Comparison of ENCODE assay signal across 2 cellular contexts in the genomic region with DNA sequence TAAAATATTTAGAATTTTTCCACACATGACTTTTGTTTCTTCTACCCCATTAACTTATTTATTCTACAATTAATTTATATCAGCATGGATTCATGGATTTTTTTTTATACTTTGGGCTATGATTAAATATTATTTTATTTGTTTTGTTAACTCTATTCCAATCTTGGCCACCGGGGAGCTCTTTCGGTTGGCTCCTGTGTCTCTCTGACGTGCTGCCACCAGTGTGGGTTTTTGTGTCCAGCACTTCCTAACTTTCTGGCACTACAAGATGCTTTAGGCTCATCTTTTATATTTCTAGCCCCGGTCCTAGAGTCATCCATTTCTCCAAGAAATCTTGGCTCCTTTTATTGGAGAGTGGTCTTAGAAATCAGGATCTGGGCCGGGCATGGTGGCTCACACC.
TF ChIP-seq lines count a peak whose summit lies in the region.

No MANE protein-coding gene starts in this region.

TF ChIP-seq in SK-N-SH, 30 proteins besides CTCF, POLR2A, EP300 and RAD21 (continued from another document):
- TF ChIP-seq, protein P1, sequence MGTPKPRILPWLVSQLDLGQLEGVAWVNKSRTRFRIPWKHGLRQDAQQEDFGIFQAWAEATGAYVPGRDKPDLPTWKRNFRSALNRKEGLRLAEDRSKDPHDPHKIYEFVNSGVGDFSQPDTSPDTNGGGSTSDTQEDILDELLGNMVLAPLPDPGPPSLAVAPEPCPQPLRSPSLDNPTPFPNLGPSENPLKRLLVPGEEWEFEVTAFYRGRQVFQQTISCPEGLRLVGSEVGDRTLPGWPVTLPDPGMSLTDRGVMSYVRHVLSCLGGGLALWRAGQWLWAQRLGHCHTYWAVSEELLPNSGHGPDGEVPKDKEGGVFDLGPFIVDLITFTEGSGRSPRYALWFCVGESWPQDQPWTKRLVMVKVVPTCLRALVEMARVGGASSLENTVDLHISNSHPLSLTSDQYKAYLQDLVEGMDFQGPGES (IDR thresholded peaks at IDR 0.05; ENCODE audit: low read depth, low read length) = no peak
- TF ChIP-seq, protein P2, sequence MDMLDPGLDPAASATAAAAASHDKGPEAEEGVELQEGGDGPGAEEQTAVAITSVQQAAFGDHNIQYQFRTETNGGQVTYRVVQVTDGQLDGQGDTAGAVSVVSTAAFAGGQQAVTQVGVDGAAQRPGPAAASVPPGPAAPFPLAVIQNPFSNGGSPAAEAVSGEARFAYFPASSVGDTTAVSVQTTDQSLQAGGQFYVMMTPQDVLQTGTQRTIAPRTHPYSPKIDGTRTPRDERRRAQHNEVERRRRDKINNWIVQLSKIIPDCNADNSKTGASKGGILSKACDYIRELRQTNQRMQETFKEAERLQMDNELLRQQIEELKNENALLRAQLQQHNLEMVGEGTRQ (IDR thresholded peaks at IDR 0.05; ENCODE audit: borderline replicate concordance, low read depth, low read length) = no peak

TF ChIP-seq in SK-N-SH treated with all-trans-retinoic acid at 6 μM for 48 hours, 23 proteins besides CTCF, POLR2A, EP300 and RAD21 (continued from another document):
- TF ChIP-seq, protein P3, sequence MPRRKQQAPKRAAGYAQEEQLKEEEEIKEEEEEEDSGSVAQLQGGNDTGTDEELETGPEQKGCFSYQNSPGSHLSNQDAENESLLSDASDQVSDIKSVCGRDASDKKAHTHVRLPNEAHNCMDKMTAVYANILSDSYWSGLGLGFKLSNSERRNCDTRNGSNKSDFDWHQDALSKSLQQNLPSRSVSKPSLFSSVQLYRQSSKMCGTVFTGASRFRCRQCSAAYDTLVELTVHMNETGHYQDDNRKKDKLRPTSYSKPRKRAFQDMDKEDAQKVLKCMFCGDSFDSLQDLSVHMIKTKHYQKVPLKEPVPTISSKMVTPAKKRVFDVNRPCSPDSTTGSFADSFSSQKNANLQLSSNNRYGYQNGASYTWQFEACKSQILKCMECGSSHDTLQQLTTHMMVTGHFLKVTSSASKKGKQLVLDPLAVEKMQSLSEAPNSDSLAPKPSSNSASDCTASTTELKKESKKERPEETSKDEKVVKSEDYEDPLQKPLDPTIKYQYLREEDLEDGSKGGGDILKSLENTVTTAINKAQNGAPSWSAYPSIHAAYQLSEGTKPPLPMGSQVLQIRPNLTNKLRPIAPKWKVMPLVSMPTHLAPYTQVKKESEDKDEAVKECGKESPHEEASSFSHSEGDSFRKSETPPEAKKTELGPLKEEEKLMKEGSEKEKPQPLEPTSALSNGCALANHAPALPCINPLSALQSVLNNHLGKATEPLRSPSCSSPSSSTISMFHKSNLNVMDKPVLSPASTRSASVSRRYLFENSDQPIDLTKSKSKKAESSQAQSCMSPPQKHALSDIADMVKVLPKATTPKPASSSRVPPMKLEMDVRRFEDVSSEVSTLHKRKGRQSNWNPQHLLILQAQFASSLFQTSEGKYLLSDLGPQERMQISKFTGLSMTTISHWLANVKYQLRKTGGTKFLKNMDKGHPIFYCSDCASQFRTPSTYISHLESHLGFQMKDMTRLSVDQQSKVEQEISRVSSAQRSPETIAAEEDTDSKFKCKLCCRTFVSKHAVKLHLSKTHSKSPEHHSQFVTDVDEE (CRISPR knock-in tag; IDR thresholded peaks at IDR 0.05) = no peak
- no peak for TF ChIP-seq ZFP30 (CRISPR knock-in tag; IDR thresholded peaks at IDR 0.05)
